ENCODE assay signal across 8 cellular contexts in genomic region chr11:4094348-4095291, GRCh38. TPM values are rescaled to one million over a fixed set of nuclear protein-coding genes. Genes with fewer than 3 reads are reported as not detected.
DNase-seq lines count a peak whose midpoint lies in the region; ATAC-seq and TF ChIP-seq lines count a peak whose summit lies in the region.

Gene RRM1 (plus strand): TSS chr11:4094799. CDS start chr11:4095013, 214 bp downstream.

- intact Hi-C loops in Right ventricle myocardium inferior (cut with DNase I) (loop anchor here (1.0 to 5.0 kb wide), 2 partner anchors 241 to 297 kb away; partner anchors contain the start of gene NUP98), ovary (cut with DNase I) (no loop called here), thyroid gland (cut with DNase I) (no loop called here)

- no peak for TF ChIP-seq CTCF in GM12864 (IDR thresholded peaks at IDR 0.05; ENCODE audit: low read depth, low read length, missing control alignments)
- TF ChIP-seq CTCF in ovary (IDR thresholded peaks at IDR 0.05) = no peak
- TF ChIP-seq CTCF in thyroid gland (IDR thresholded peaks at IDR 0.05) = no peak

- TF ChIP-seq EP300 in ovary (IDR thresholded peaks at IDR 0.05) = no peak

- H3K27ac ChIP-seq in ovary (peak within 1 kb of the TSS; percentile 77 to 94), thyroid gland (peak within 1 kb of the TSS; percentile 47 to 93 (median 87))

- DNase-seq in GM12864 (ENCODE audit: low read depth) = peak; percentile 87
- DNase-seq in NCI-H1417 (lab: John Stamatoyannopoulos, UW) = peak; percentile 98 to 99 (median 99)
- peak; percentile 92 to 95 for DNase-seq in SW 1271 (lab: John Stamatoyannopoulos, UW)
- DNase-seq in activated naive CD8-positive, alpha-beta T cell treated with anti-CD3 and anti-CD28 coated beads, Interleukin-2, amount 50 U/mL, for 16 hours (ENCODE audit: low read depth, low spot score) = peak; percentile 85
- peak; percentile 95 for DNase-seq in Right ventricle myocardium inferior (ENCODE audit: missing footprints)
- peak; percentile 95 to 97 (median 95) for DNase-seq in ovary
- peak; percentile 93 for DNase-seq in thyroid gland

- H3K27me3 ChIP-seq in ovary (no peaks in the 10 kb centered on the region), thyroid gland (no peaks in the 10 kb centered on the region)

- ATAC-seq in HG02759 (IDR thresholded peaks at IDR 0.05; ENCODE audit: unreplicated experiment) (peak; percentile 95), Right ventricle myocardium inferior (peak; percentile 98)

- H3K4me1 ChIP-seq in ovary (ENCODE audit: insufficient read depth) = no peaks in the 10 kb centered on the region
- H3K4me1 ChIP-seq in thyroid gland = peaks cover 4 to 14% of the 10 kb centered on the region in 2 donors

- H3K9me3 ChIP-seq in ovary (no peaks in the 10 kb centered on the region), thyroid gland (no peaks in the 10 kb centered on the region)

- 0 to 1% (median 0%) methylated on average over 70 to 74 of the region's 74 CpGs for WGBS in ovary, 3 donors
- WGBS in thyroid gland, 2 donors = 0 to 1% methylated on average over 41 to 47 of the region's 74 CpGs

- TF ChIP-seq POLR2A in ovary (IDR thresholded peaks at IDR 0.05) (peak; percentile 47), thyroid gland (IDR thresholded peaks at IDR 0.05) (peak in 1 of 2 donors; percentile 72)

- H3K4me3 ChIP-seq in GM12864 (ENCODE audit: low read depth, low read length) (peak within 1 kb of the TSS; percentile 67), ovary (peak within 1 kb of the TSS; percentile 58), thyroid gland (replicated peaks in 1 of 3) (peak within 1 kb of the TSS; percentile 24 to 80 (median 51))

- H3K36me3 ChIP-seq in ovary (no peaks in the 10 kb centered on the region), thyroid gland (no peaks in the 10 kb centered on the region)

RNA-seq across cellular contexts. Expression of gene RRM1, which starts in this region (rescaled TPM):
- 25.3 TPM for total RNA-seq in Right ventricle myocardium inferior
- total RNA-seq in ovary = 10 to 100 TPM; 15.0 to 35.2 (median 24.7) TPM
- 10 to 100 TPM; 14.1 to 50.0 TPM for polyA plus RNA-seq in ovary
- 10 to 100 TPM; 25.3 to 35.6 (median 34.0) TPM for total RNA-seq in thyroid gland

Comparison
In these comparisons a context has a peak if more than half of its experiments do, and no peak if none do; other contexts are left out.
1. Peak in every context shown above with its lines: DNase-seq, ATAC-seq, H3K4me3 ChIP-seq and H3K27ac ChIP-seq.